ENCODE assay signal across 8 cellular contexts in the genomic region with DNA sequence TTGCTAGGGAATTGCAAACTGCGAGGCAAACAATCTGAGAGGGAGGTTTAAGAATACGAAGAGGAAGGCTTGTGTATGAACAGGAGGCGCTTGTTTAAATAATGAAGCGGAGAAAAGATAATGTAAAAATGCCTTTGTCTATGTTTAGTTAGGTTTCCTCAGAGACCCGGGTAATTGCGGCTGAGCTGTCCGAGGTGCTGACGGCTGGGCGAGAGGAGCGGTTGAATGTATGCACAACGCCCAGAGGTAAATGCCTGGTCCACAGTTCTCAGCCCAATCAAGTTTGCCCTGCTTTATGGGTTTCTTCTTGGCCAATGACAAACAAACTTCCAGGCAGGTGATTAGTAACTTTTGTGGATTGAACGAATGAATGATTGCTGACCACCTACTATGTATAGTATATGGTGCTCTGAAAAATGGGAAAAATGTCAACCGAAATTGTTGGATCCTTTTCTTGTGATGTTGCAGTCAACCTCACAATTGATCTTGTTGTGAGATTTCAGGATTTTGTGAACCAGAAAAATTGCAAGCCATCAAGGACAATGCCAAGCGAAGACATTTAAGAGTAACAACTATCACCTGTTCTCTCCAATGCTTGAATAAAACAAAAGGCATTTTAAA. TPM values are rescaled to one million over a fixed set of nuclear protein-coding genes. Genes with fewer than 3 reads are reported as not detected.
DNase-seq lines count a peak whose midpoint lies in the region; ATAC-seq and TF ChIP-seq lines count a peak whose summit lies in the region.

No MANE protein-coding gene starts in this region.

- H3K27ac ChIP-seq in adrenal gland (no peak overlapping the region), lower lobe of right lung (no peak overlapping the region)

- no peak for TF ChIP-seq POLR2A in adrenal gland (IDR thresholded peaks at IDR 0.05)

- H3K9me3 ChIP-seq in adrenal gland (replicated peaks in 1 of 3) (no peaks in the 10 kb centered on the region), lower lobe of right lung (no peaks in the 10 kb centered on the region)

- TF ChIP-seq CTCF in GM12865 (IDR thresholded peaks at IDR 0.05; ENCODE audit: insufficient read depth, low read depth, low read length, missing control alignments) (no peak), adrenal gland (IDR thresholded peaks at IDR 0.05) (no peak), lower lobe of right lung (IDR thresholded peaks at IDR 0.05) (no peak)

- H3K4me3 ChIP-seq in GM12865 (ENCODE audit: low read depth, low read length) (no peak overlapping the region), adrenal gland (no peak overlapping the region), lower lobe of right lung (no peak overlapping the region)

- no peaks in the 10 kb centered on the region for H3K4me1 ChIP-seq in adrenal gland (replicated peaks in 1 of 2)
- no peaks in the 10 kb centered on the region for H3K4me1 ChIP-seq in lower lobe of right lung

- intact Hi-C loops in adrenal gland (cut with DNase I) = no loop called here
- intact Hi-C loops in lower lobe of right lung (cut with DNase I) = no loop called here

- DNase-seq in GM12865 (ENCODE audit: low read depth) (peak; percentile 31), NCI-H226 (peak; percentile 28), adrenal gland (peak in 6 of 7 donors; percentile 34 to 68 (median 56)), left lobe of liver (ENCODE audit: low spot score) (no peak), lower lobe of right lung (no peak), NCI-H2107 (lab: John Stamatoyannopoulos, UW) (no peak)

- ATAC-seq in left lobe of liver (peak; percentile 67), lower lobe of right lung (no peak), HG03571 (IDR thresholded peaks at IDR 0.05; ENCODE audit: unreplicated experiment) (no peak), GM19452 (IDR thresholded peaks at IDR 0.05; ENCODE audit: unreplicated experiment) (no peak)

- H3K27me3 ChIP-seq in adrenal gland = peaks cover 15% of the 10 kb centered on the region
- peaks cover 23% of the 10 kb centered on the region for H3K27me3 ChIP-seq in lower lobe of right lung (ENCODE audit: low read depth)

- 12 to 19% (median 14%) methylated on average over 14 of the region's 14 CpGs for WGBS in adrenal gland, 4 donors

- H3K36me3 ChIP-seq in adrenal gland (replicated peaks in 1 of 2) = no peaks in the 10 kb centered on the region
- H3K36me3 ChIP-seq in lower lobe of right lung = no peaks in the 10 kb centered on the region

RNA-seq across cellular contexts. Expression of a gene that starts 38.3 kb away (rescaled TPM):
- total RNA-seq in adrenal gland = not detected
- polyA plus RNA-seq in adrenal gland = under 1 TPM in 1 of 3 donors, not detected in 2; 0.24 TPM
- total RNA-seq in left lobe of liver = not detected
- total RNA-seq in lower lobe of right lung = not detected

Comparison
In these comparisons a context has a peak if more than half of its experiments do, and no peak if none do; other contexts are left out.
1. DNase-seq: peak in GM12865 (single experiment), NCI-H226 (single experiment) and adrenal gland (6 of 7); none in left lobe of liver (single experiment), lower lobe of right lung (single experiment) and NCI-H2107 (single experiment).